ENCODE assay signal across 1 cellular context in the genomic region with DNA sequence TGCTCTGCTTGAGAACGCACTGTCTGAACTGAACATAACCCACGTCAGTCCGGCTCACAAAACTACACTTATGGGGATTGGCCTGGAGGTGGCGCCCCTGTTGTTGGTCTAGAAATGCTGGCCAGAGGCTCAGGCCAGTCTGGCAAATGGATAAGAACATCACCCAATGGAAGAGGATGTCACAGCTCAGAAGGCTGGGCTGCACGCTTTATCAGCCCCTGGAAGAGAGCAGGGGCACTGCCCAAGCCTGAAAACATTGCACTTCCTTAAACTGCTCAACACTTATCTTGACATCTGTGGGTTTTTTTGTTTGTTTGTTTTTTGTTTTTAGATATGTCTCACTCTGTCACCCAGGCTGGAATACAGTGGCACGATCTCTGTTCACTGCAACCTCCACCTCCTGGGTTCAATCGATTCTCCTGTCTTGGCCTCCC.
A peak's percentile ranks its signal among the peaks of the same experiment; 100 is the strongest.
TF ChIP-seq lines count a peak whose summit lies in the region.

No MANE protein-coding gene starts in this region.

TF ChIP-seq in GM12878, 131 proteins besides CTCF, POLR2A, EP300 and RAD21:
- TF ChIP-seq, protein P1, sequence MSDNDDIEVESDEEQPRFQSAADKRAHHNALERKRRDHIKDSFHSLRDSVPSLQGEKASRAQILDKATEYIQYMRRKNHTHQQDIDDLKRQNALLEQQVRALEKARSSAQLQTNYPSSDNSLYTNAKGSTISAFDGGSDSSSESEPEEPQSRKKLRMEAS (IDR thresholded peaks at IDR 0.05; ENCODE audit: low read depth, low read length) = no peak
- TF ChIP-seq KAT2A (conservative IDR thresholded peaks at IDR 0.05; ENCODE audit: control insufficient read depth, low read depth, low read length) (no peak), IKZF1 (conservative IDR thresholded peaks at IDR 0.05) (0 out of 2 replicates have a peak, but pooled peaks have one; percentile 27), ZZZ3 (IDR thresholded peaks at IDR 0.05; ENCODE audit: control insufficient read depth, insufficient read length, low read depth) (no peak), TCF7 (IDR thresholded peaks at IDR 0.05; ENCODE audit: borderline replicate concordance) (no peak), FOXM1 (IDR thresholded peaks at IDR 0.05; ENCODE audit: low read depth, low read length) (0 out of 2 replicates have a peak, but pooled peaks have one; percentile 12), ZNF24 (IDR thresholded peaks at IDR 0.05) (no peak), MYB (IDR thresholded peaks at IDR 0.05; ENCODE audit: borderline replicate concordance, low read depth, low read length) (no peak), ZBED1 (IDR thresholded peaks at IDR 0.05; ENCODE audit: borderline replicate concordance) (no peak), MLLT1 (IDR thresholded peaks at IDR 0.05) (0 out of 2 replicates have a peak, but pooled peaks have one; percentile 36), ZNF217 (IDR thresholded peaks at IDR 0.05) (no peak), HDGF (IDR thresholded peaks at IDR 0.05) (0 out of 2 replicates have a peak, but pooled peaks have one; percentile 17), KLF5 (IDR thresholded peaks at IDR 0.05; ENCODE audit: partially characterized antibody) (peak; percentile 26), MXI1 (IDR thresholded peaks at IDR 0.05; ENCODE audit: low read depth, low read length) (0 out of 2 replicates have a peak, but pooled peaks have one; percentile 27), ZSCAN29 (IDR thresholded peaks at IDR 0.05) (no peak), GATAD2B (conservative IDR thresholded peaks at IDR 0.05; ENCODE audit: low read depth) (no peak), ZBTB33 (IDR thresholded peaks at IDR 0.05) (no peak), BRCA1 (IDR thresholded peaks at IDR 0.05; ENCODE audit: low read depth, low read length) (no peak), LARP7 (IDR thresholded peaks at IDR 0.05) (no peak), RB1 (IDR thresholded peaks at IDR 0.05; ENCODE audit: borderline replicate concordance) (peak; percentile 55; the same call in 1 of the 2 replicates), ETV6 (conservative IDR thresholded peaks at IDR 0.05 in 1 of 2, IDR thresholded peaks at IDR 0.05 in 1 of 2; ENCODE audit: borderline replicate concordance in 1 of 2, low read depth in 1 of 2) (no peak), SMARCA5 (IDR thresholded peaks at IDR 0.05) (peak; percentile 72; the same call in 1 of the 2 replicates), SREBF1 (IDR thresholded peaks at IDR 0.05; ENCODE audit: low read length) (no peak), BACH1 (IDR thresholded peaks at IDR 0.05; ENCODE audit: borderline replicate concordance) (no peak), SPI1 (IDR thresholded peaks at IDR 0.05; ENCODE audit: borderline replicate concordance, insufficient read depth, low read depth, low read length) (peak; percentile 63; the same call in 1 of the 2 replicates), SUPT20H (IDR thresholded peaks at IDR 0.05; ENCODE audit: borderline replicate concordance, control insufficient read depth, low read depth, low read length) (no peak), NKRF (conservative IDR thresholded peaks at IDR 0.05) (no peak), SRF (IDR thresholded peaks at IDR 0.05; ENCODE audit: low read depth in 2 of 2, low read length in 2 of 2) (no peak), YY1 (IDR thresholded peaks at IDR 0.05; ENCODE audit: low read depth, low read length) (peak; percentile 65; the same call in 1 of the 2 replicates), FOXK2 (IDR thresholded peaks at IDR 0.05) (no peak), TBL1XR1 (IDR thresholded peaks at IDR 0.05; ENCODE audit: low read depth, low read length) (no peak), RUNX3 (IDR thresholded peaks at IDR 0.05; ENCODE audit: low read length) (0 out of 2 replicates have a peak, but pooled peaks have one; percentile 8), NFIC (IDR thresholded peaks at IDR 0.05; ENCODE audit: low read depth, low read length) (no peak), IKZF2 (IDR thresholded peaks at IDR 0.05) (no peak; a peak in 1 of 4 replicates), POLR2AphosphoS2 (IDR thresholded peaks at IDR 0.05; ENCODE audit: low read depth, low read length) (no peak), WRNIP1 (IDR thresholded peaks at IDR 0.05; ENCODE audit: borderline replicate concordance, low read depth, low read length) (no peak), RAD51 (IDR thresholded peaks at IDR 0.05) (no peak), SIX5 (IDR thresholded peaks at IDR 0.05; ENCODE audit: low read depth, low read length, severe bottlenecking) (no peak), SMC3 (IDR thresholded peaks at IDR 0.05; ENCODE audit: borderline replicate concordance, low read length) (peak; percentile 90), SREBF2 (IDR thresholded peaks at IDR 0.05; ENCODE audit: low read length) (no peak), CHD2 (IDR thresholded peaks at IDR 0.05; ENCODE audit: borderline replicate concordance, low read depth, low read length) (no peak)
- TF ChIP-seq, protein P2, sequence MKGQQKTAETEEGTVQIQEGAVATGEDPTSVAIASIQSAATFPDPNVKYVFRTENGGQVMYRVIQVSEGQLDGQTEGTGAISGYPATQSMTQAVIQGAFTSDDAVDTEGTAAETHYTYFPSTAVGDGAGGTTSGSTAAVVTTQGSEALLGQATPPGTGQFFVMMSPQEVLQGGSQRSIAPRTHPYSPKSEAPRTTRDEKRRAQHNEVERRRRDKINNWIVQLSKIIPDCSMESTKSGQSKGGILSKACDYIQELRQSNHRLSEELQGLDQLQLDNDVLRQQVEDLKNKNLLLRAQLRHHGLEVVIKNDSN (IDR thresholded peaks at IDR 0.05; ENCODE audit: borderline replicate concordance, extremely low read length, insufficient read depth, low read depth, low read length) = no peak
- TF ChIP-seq, protein P3, sequence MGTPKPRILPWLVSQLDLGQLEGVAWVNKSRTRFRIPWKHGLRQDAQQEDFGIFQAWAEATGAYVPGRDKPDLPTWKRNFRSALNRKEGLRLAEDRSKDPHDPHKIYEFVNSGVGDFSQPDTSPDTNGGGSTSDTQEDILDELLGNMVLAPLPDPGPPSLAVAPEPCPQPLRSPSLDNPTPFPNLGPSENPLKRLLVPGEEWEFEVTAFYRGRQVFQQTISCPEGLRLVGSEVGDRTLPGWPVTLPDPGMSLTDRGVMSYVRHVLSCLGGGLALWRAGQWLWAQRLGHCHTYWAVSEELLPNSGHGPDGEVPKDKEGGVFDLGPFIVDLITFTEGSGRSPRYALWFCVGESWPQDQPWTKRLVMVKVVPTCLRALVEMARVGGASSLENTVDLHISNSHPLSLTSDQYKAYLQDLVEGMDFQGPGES (IDR thresholded peaks at IDR 0.05) = no peak
- TF ChIP-seq, protein P4, sequence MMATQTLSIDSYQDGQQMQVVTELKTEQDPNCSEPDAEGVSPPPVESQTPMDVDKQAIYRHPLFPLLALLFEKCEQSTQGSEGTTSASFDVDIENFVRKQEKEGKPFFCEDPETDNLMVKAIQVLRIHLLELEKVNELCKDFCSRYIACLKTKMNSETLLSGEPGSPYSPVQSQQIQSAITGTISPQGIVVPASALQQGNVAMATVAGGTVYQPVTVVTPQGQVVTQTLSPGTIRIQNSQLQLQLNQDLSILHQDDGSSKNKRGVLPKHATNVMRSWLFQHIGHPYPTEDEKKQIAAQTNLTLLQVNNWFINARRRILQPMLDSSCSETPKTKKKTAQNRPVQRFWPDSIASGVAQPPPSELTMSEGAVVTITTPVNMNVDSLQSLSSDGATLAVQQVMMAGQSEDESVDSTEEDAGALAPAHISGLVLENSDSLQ (IDR thresholded peaks at IDR 0.05) = peak; percentile 47; the same call in 1 of the 2 replicates
- TF ChIP-seq, protein P5, sequence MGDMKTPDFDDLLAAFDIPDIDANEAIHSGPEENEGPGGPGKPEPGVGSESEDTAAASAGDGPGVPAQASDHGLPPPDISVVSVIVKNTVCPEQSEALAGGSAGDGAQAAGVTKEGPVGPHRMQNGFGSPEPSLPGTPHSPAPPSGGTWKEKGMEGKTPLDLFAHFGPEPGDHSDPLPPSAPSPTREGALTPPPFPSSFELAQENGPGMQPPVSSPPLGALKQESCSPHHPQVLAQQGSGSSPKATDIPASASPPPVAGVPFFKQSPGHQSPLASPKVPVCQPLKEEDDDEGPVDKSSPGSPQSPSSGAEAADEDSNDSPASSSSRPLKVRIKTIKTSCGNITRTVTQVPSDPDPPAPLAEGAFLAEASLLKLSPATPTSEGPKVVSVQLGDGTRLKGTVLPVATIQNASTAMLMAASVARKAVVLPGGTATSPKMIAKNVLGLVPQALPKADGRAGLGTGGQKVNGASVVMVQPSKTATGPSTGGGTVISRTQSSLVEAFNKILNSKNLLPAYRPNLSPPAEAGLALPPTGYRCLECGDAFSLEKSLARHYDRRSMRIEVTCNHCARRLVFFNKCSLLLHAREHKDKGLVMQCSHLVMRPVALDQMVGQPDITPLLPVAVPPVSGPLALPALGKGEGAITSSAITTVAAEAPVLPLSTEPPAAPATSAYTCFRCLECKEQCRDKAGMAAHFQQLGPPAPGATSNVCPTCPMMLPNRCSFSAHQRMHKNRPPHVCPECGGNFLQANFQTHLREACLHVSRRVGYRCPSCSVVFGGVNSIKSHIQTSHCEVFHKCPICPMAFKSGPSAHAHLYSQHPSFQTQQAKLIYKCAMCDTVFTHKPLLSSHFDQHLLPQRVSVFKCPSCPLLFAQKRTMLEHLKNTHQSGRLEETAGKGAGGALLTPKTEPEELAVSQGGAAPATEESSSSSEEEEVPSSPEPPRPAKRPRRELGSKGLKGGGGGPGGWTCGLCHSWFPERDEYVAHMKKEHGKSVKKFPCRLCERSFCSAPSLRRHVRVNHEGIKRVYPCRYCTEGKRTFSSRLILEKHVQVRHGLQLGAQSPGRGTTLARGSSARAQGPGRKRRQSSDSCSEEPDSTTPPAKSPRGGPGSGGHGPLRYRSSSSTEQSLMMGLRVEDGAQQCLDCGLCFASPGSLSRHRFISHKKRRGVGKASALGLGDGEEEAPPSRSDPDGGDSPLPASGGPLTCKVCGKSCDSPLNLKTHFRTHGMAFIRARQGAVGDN (IDR thresholded peaks at IDR 0.05) = no peak
- TF ChIP-seq, protein P6, sequence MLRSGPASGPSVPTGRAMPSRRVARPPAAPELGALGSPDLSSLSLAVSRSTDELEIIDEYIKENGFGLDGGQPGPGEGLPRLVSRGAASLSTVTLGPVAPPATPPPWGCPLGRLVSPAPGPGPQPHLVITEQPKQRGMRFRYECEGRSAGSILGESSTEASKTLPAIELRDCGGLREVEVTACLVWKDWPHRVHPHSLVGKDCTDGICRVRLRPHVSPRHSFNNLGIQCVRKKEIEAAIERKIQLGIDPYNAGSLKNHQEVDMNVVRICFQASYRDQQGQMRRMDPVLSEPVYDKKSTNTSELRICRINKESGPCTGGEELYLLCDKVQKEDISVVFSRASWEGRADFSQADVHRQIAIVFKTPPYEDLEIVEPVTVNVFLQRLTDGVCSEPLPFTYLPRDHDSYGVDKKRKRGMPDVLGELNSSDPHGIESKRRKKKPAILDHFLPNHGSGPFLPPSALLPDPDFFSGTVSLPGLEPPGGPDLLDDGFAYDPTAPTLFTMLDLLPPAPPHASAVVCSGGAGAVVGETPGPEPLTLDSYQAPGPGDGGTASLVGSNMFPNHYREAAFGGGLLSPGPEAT (IDR thresholded peaks at IDR 0.05; ENCODE audit: low read depth) = no peak
